In the genomic region with DNA sequence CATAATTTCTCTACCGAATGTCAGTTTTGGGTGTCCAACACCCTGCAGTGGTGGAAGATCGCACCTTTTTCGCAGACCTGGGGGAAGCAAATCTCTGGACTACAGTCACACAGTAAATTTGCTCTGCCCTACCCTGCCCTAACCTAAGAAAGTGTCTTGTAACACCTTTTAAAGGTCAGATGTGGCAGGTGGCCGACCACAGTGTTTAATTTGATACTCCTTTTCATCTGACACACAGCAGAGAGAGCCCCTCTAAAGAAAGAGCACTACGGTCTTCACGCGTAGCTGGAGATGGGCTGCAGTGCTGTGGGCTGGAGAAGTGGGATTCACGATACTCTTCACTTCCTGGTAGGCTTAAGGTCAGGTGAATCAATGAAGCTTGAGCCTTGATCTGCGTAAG, we compare ENCODE assay signal across 29 cellular contexts.
"Had no signal": no experiment of that assay in that cellular context is flagged by ENCODE, and none has a peak within 500 bp of the region (broad histone marks: within the 10 kb centered on the region; RNA-seq: fewer than 3 reads in every experiment).

No MANE protein-coding gene starts in this region.

- H3K36me3 Mint-ChIP-seq: activated CD8-positive, alpha-beta memory T cell treated with anti-CD3 and anti-CD28 coated beads, Interleukin-2, amount 10 ng/mL, durations not matched to agents 7 days and 5 days; activated naive CD4-positive, alpha-beta T cell treated with anti-CD3 and anti-CD28 coated beads, Interleukin-2, amount 50 U/mL, for 72 hours; WTC11 had no signal

- H3K27me3 ChIP-seq: brain microvascular endothelial cell, cardiac muscle cell, MG63, Peyer's patch had no signal

- H3K4me3 ChIP-seq: cardiac muscle cell, MG63, Peyer's patch had no signal

- H3K9me3 ChIP-seq: MG63, Peyer's patch had no signal

- H3K27ac ChIP-seq: brain microvascular endothelial cell, cardiac muscle cell, KMS-11, Peyer's patch, RWPE1 had no signal

- H3K9me3 Mint-ChIP-seq: activated CD4-positive, alpha-beta T cell treated with anti-CD3 and anti-CD28 coated beads, Interleukin-2, amount 10 ng/mL, durations not matched to agents 24 days and 14 days; activated naive CD4-positive, alpha-beta T cell treated with anti-CD3 and anti-CD28 coated beads, Interleukin-2, amount 50 U/mL, for 72 hours; activated naive CD8-positive, alpha-beta T cell treated with anti-CD3 and anti-CD28 coated beads, Interleukin-2, amount 50 U/mL, for 24 hours; activated T-cell treated with anti-CD3 and anti-CD28 coated beads, Interleukin-2, amount 50 U/mL, for 24 hours; activated T-helper 1 cell treated with anti-CD3 and anti-CD28 coated beads, Interleukin-12 subunit alpha, Interleukin-12 subunit beta, Interleukin-2, Interleukin-4 antibody, amounts not matched to agents 30 ng/mL and 10 ng/mL and 1 ng/mL, durations not matched to agents 14 hours and 24 hours and 36 hours; IgD-negative memory B cell; T-helper 1 cell treated with Interleukin-12 subunit alpha and Interleukin-12 subunit beta and Interleukin-4 antibody, amounts not matched to agents 30 μg/mL and 1 μg/mL, for 36 hours; WTC11 had no signal

- H3K4me3 Mint-ChIP-seq: activated CD4-positive, alpha-beta T cell treated with anti-CD3 and anti-CD28 coated beads, Interleukin-2, amount 10 ng/mL, durations not matched to agents 24 days and 14 days; activated CD8-positive, alpha-beta memory T cell treated with anti-CD3 and anti-CD28 coated beads, Interleukin-2, amount 10 ng/mL, durations not matched to agents 7 days and 5 days; activated naive CD8-positive, alpha-beta T cell treated with anti-CD3 and anti-CD28 coated beads, Interleukin-2, amount 50 U/mL, for 24 hours; activated T-cell treated with anti-CD3 and anti-CD28 coated beads, Interleukin-2, amount 50 U/mL, for 24 hours; activated T-helper 1 cell treated with anti-CD3 and anti-CD28 coated beads, Interleukin-12 subunit alpha, Interleukin-12 subunit beta, Interleukin-2, Interleukin-4 antibody, amounts not matched to agents 30 ng/mL and 10 ng/mL and 1 ng/mL, durations not matched to agents 14 hours and 24 hours and 36 hours; IgD-negative memory B cell; T-helper 1 cell treated with Interleukin-12 subunit alpha and Interleukin-12 subunit beta and Interleukin-4 antibody, amounts not matched to agents 30 μg/mL and 1 μg/mL, for 36 hours; WTC11 had no signal

- ATAC-seq: activated CD8-positive, alpha-beta memory T cell treated with anti-CD3 and anti-CD28 coated beads, Interleukin-2, amount 10 ng/mL, durations not matched to agents 7 days and 5 days; activated naive CD4-positive, alpha-beta T cell treated with anti-CD3 and anti-CD28 coated beads, Interleukin-2, amount 50 U/mL, for 72 hours; activated naive CD8-positive, alpha-beta T cell treated with anti-CD3 and anti-CD28 coated beads, Interleukin-2, amount 50 U/mL, for 24 hours; WTC11 had no signal

- H3K27ac Mint-ChIP-seq: activated CD4-positive, alpha-beta T cell treated with anti-CD3 and anti-CD28 coated beads, Interleukin-2, amount 10 ng/mL, durations not matched to agents 24 days and 14 days; activated CD8-positive, alpha-beta memory T cell treated with anti-CD3 and anti-CD28 coated beads, Interleukin-2, amount 10 ng/mL, durations not matched to agents 7 days and 5 days; activated naive CD4-positive, alpha-beta T cell treated with anti-CD3 and anti-CD28 coated beads, Interleukin-2, amount 50 U/mL, for 72 hours; activated naive CD8-positive, alpha-beta T cell treated with anti-CD3 and anti-CD28 coated beads, Interleukin-2, amount 50 U/mL, for 24 hours; activated T-cell treated with anti-CD3 and anti-CD28 coated beads, Interleukin-2, amount 50 U/mL, for 24 hours; activated T-helper 1 cell treated with anti-CD3 and anti-CD28 coated beads, Interleukin-12 subunit alpha, Interleukin-12 subunit beta, Interleukin-2, Interleukin-4 antibody, amounts not matched to agents 30 ng/mL and 10 ng/mL and 1 ng/mL, durations not matched to agents 14 hours and 24 hours and 36 hours; T-helper 1 cell treated with Interleukin-12 subunit alpha and Interleukin-12 subunit beta and Interleukin-4 antibody, amounts not matched to agents 30 μg/mL and 1 μg/mL, for 36 hours; WTC11 had no signal

- H3K27me3 Mint-ChIP-seq: activated CD4-positive, alpha-beta T cell treated with anti-CD3 and anti-CD28 coated beads, Interleukin-2, amount 10 ng/mL, durations not matched to agents 24 days and 14 days; activated CD8-positive, alpha-beta memory T cell treated with anti-CD3 and anti-CD28 coated beads, Interleukin-2, amount 10 ng/mL, durations not matched to agents 7 days and 5 days; activated naive CD8-positive, alpha-beta T cell treated with anti-CD3 and anti-CD28 coated beads, Interleukin-2, amount 50 U/mL, for 24 hours; activated T-cell treated with anti-CD3 and anti-CD28 coated beads, Interleukin-2, amount 50 U/mL, for 24 hours; IgD-negative memory B cell had no signal

- H3K4me1 ChIP-seq: Peyer's patch had no signal

- H3K36me3 ChIP-seq: brain microvascular endothelial cell, cardiac muscle cell, MG63, Peyer's patch had no signal

- DNase-seq: activated CD4-positive, alpha-beta T cell treated with anti-CD3 and anti-CD28 coated beads for 1 hour; activated CD4-positive, alpha-beta T cell treated with anti-CD3 and anti-CD28 coated beads, Interleukin-2, amount 10 ng/mL, durations not matched to agents 24 days and 14 days; activated CD4-positive, alpha-beta T cell treated with anti-CD3 and anti-CD28 coated beads, Interleukin-2, amount 50 U/mL, for 48 hours; activated CD8-positive, alpha-beta memory T cell treated with anti-CD3 and anti-CD28 coated beads, Interleukin-2, amount 10 ng/mL, durations not matched to agents 7 days and 5 days; activated effector memory CD4-positive, alpha-beta T cell treated with anti-CD3 and anti-CD28 coated beads, Interleukin-2, amount 50 U/mL, for 16 hours; activated naive CD4-positive, alpha-beta T cell treated with Interleukin-2 at 50 U/mL for 16 hours; activated naive CD8-positive, alpha-beta T cell treated with anti-CD3 and anti-CD28 coated beads, Interleukin-2, amount 50 U/mL, for 24 hours; activated T-cell treated with anti-CD3 and anti-CD28 coated beads, Interleukin-2, amount 50 U/mL, for 24 hours; amniotic stem cell; brain microvascular endothelial cell; MG63; MV-4-11; NCI-H1092 treated with DMSO at 0.1 percent for 48 hours; NCI-H1417 treated with DMSO at 0.1 percent for 48 hours; NCI-H1694; NCI-H2029; NCI-H446; NCI-H524; Peyer's patch; SHP77; T-helper 9 cell had no signal

- H3K4me1 Mint-ChIP-seq: activated CD4-positive, alpha-beta T cell treated with anti-CD3 and anti-CD28 coated beads, Interleukin-2, amount 10 ng/mL, durations not matched to agents 24 days and 14 days; IgD-negative memory B cell; WTC11 had no signal
